In the genomic region with DNA sequence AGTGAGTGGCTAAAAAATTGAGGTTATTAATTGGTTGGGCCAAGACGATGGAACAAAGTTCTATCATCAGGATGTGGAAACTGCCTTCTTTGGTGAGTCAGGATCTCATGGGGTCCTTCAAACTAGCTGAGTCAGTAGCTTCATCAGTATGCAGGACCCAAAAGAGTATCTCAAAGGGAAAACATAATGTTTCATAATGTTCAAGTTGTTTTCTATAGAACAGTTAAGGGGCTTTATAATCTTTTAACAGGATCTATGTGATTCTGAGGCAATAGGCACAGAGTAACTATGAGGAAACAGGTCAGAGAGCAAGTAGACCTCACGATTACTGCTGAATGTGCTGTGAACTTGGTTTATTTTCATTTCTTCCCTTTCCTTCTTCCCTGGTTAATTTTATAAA, we compare ENCODE assay signal across 27 cellular contexts. TPM values are rescaled to one million over a fixed set of nuclear protein-coding genes. Genes with fewer than 3 reads are reported as not detected.
DNase-seq lines count a peak whose midpoint lies in the region; ATAC-seq and TF ChIP-seq lines count a peak whose summit lies in the region.
"Had no signal": no experiment of that assay in that cellular context is flagged by ENCODE, and none has a peak within 500 bp of the region (broad histone marks: within the 10 kb centered on the region; RNA-seq: fewer than 3 reads in every experiment).

No MANE protein-coding gene starts in this region.

- no peak overlapping the region for H2AFZ ChIP-seq in GM23248

- no peak overlapping the region for H3K27ac ChIP-seq in GM23248
- H3K27ac ChIP-seq: A549 had no signal

- no peak overlapping the region for H3K27ac Mint-ChIP-seq in stimulated activated memory B cell treated with anti-CD40 and anti-IgM and Interleukin-4, amounts not matched to agents 10 μg/mL and 1 μg/mL and 100 μg/mL, for 72 hours
- H3K27ac Mint-ChIP-seq: CD4-positive, alpha-beta T cell had no signal

- DNase-seq in GM23248 (peak; percentile 26), cardiac fibroblast (ENCODE audit: low read depth in 2 of 2) (peak; percentile 39 to 82), fibroblast of pulmonary artery (ENCODE audit: low read depth) (peak; percentile 23), skeletal muscle cell (ENCODE audit: low read depth) (peak; percentile 86)
- DNase-seq: BE2C; CD4-positive, alpha-beta T cell; COR-L47; DMS79 treated with DMSO at 0.1 percent for 48 hours; H7; KBM-7; MM.1S; NCI-H1092; NCI-H1436; NCI-H187 treated with DMSO at 0.1 percent for 48 hours; NCI-H2227 treated with DMSO at 0.1 percent for 48 hours; NCI-H524; NCI-H774; NK-92 treated with Interleukin-12 subunit alpha and Interleukin-12 subunit beta, amount 100 ng/mL, for 24 hours; SIG-M5; SK-N-SH had no signal

- no peak overlapping the region for H3K4me2 ChIP-seq in GM23248 (ENCODE audit: unreplicated experiment)
- H3K4me2 ChIP-seq: A549, SK-N-SH had no signal

- in situ Hi-C loops in GM23248 (cut with MboI), result loop anchor here (10.0 kb wide), 1 partner anchor 232 kb away; no protein-coding TSS in a partner anchor

- H3K36me3 Mint-ChIP-seq in stimulated activated memory B cell treated with anti-CD40 and anti-IgM and Interleukin-4, amounts not matched to agents 10 μg/mL and 1 μg/mL and 100 μg/mL, for 72 hours, result no peaks in the 10 kb centered on the region

- H3K27me3 ChIP-seq in GM23248 (replicated peaks; ENCODE audit: insufficient read depth), result peaks cover 5% of the 10 kb centered on the region; the same call in 1 of the 2 replicates

- no peaks in the 10 kb centered on the region for H3K36me3 ChIP-seq in GM23248 (ENCODE audit: low read depth)
- H3K36me3 ChIP-seq: BE2C had no signal

- no peaks in the 10 kb centered on the region for H3K9me3 Mint-ChIP-seq in stimulated activated memory B cell treated with anti-CD40 and anti-IgM and Interleukin-4, amounts not matched to agents 10 μg/mL and 1 μg/mL and 100 μg/mL, for 72 hours
- H3K9me3 Mint-ChIP-seq: CD4-positive, alpha-beta T cell had no signal

- H3K79me2 ChIP-seq in GM23248 (ENCODE audit: insufficient read depth), result no peaks in the 10 kb centered on the region

- H3K4me3 ChIP-seq in GM23248 (no peak overlapping the region), cardiac fibroblast (replicated peaks in 1 of 2; ENCODE audit: low read depth in 2 of 2, low read length in 2 of 2) (no peak overlapping the region), fibroblast of pulmonary artery (replicated peaks; ENCODE audit: low read depth, low read length) (no peak overlapping the region), skeletal muscle cell (ENCODE audit: low read depth, low read length) (no peak overlapping the region)
- H3K4me3 ChIP-seq: A549, GM12878 had no signal

- H3K27me3 Mint-ChIP-seq in stimulated activated memory B cell treated with anti-CD40 and anti-IgM and Interleukin-4, amounts not matched to agents 10 μg/mL and 1 μg/mL and 100 μg/mL, for 72 hours, result peaks cover 58% of the 10 kb centered on the region

- H3K9me2 ChIP-seq in GM23248 (ENCODE audit: insufficient read depth), result no peaks in the 10 kb centered on the region
- H3K9me2 ChIP-seq: SK-N-SH had no signal

- no peaks in the 10 kb centered on the region for H3K9me3 ChIP-seq in GM23248 (ENCODE audit: low read depth)
- H3K9me3 ChIP-seq: BE2C, SK-N-SH had no signal

- H4K20me1 ChIP-seq in GM23248 (ENCODE audit: insufficient read depth), result no peaks in the 10 kb centered on the region

- WGBS in GM23248 (ENCODE audit: low coverage in 1 of 2, low lambda C conversion rate in 2 of 2, missing lambda C conversion rate in 2 of 2), 2 experiments, result 67 to 70% methylated on average over 2 of the region's 2 CpGs

- ATAC-seq in stimulated activated memory B cell treated with anti-CD40 and anti-IgM and Interleukin-4, amounts not matched to agents 10 μg/mL and 1 μg/mL and 100 μg/mL, for 72 hours, result no peak
- ATAC-seq in GM21723 (IDR thresholded peaks at IDR 0.05; ENCODE audit: unreplicated experiment) (no peak), HG02642 (IDR thresholded peaks at IDR 0.05; ENCODE audit: poor library complexity, unreplicated experiment) (no peak), GM21447 (IDR thresholded peaks at IDR 0.05; ENCODE audit: unreplicated experiment) (no peak)
- ATAC-seq: A549, GM12878, HepG2 had no signal

- TF ChIP-seq CTCF in cardiac fibroblast (IDR thresholded peaks at IDR 0.05; ENCODE audit: low read depth, low read length) (no peak), fibroblast of pulmonary artery (IDR thresholded peaks at IDR 0.05; ENCODE audit: low read length, missing control alignments) (no peak)

- no peak overlapping the region for H3K4me3 Mint-ChIP-seq in stimulated activated memory B cell treated with anti-CD40 and anti-IgM and Interleukin-4, amounts not matched to agents 10 μg/mL and 1 μg/mL and 100 μg/mL, for 72 hours
- H3K4me3 Mint-ChIP-seq: CD4-positive, alpha-beta T cell had no signal

- H3F3A ChIP-seq in GM23248 (ENCODE audit: insufficient read depth), result no peaks in the 10 kb centered on the region

- no peaks in the 10 kb centered on the region for H3K4me1 ChIP-seq in GM23248 (ENCODE audit: insufficient read depth)

- H3K4me1 Mint-ChIP-seq in stimulated activated memory B cell treated with anti-CD40 and anti-IgM and Interleukin-4, amounts not matched to agents 10 μg/mL and 1 μg/mL and 100 μg/mL, for 72 hours, result peaks cover 15% of the 10 kb centered on the region

- no peak overlapping the region for H3K9ac ChIP-seq in GM23248
- H3K9ac ChIP-seq: SK-N-SH had no signal

RNA-seq across cellular contexts. Expression of gene OLFML2B, which starts 3.2 kb away (rescaled TPM):
- 1.1 and 1.4 TPM in 2 replicates for total RNA-seq in GM23248 (2014; rRNA removed; shearing (Covaris generic))
- 0.98 and 1.4 TPM in 2 replicates for polyA plus RNA-seq in GM23248 (2016; fragmentation: Nextera tagmentation; extraction: Ambion mirVana)
- total RNA-seq: GM12878, HepG2 had no signal
- polyA plus RNA-seq: GM12878, HepG2 had no signal

RNA-seq across cellular contexts. Expression of gene NOS1AP, which starts 42.6 kb away (rescaled TPM):
- not detected in 2 replicates for total RNA-seq in GM23248 (2014; rRNA removed; shearing (Covaris generic))
- 0.18 TPM in 1 of 2 replicates, not detected in the other for polyA plus RNA-seq in GM23248 (2016; fragmentation: Nextera tagmentation; extraction: Ambion mirVana)
- total RNA-seq: CD4-positive, alpha-beta T cell had no signal

Comparison
In these comparisons a context has a peak if more than half of its experiments do, and no peak if none do; other contexts are left out.
1. DNase-seq: peak in every context shown above with its lines; median percentile 86 in skeletal muscle cell; 60 in cardiac fibroblast; 26 in GM23248; 23 in fibroblast of pulmonary artery.